ENCODE assay signal across 8 cellular contexts in the genomic region with DNA sequence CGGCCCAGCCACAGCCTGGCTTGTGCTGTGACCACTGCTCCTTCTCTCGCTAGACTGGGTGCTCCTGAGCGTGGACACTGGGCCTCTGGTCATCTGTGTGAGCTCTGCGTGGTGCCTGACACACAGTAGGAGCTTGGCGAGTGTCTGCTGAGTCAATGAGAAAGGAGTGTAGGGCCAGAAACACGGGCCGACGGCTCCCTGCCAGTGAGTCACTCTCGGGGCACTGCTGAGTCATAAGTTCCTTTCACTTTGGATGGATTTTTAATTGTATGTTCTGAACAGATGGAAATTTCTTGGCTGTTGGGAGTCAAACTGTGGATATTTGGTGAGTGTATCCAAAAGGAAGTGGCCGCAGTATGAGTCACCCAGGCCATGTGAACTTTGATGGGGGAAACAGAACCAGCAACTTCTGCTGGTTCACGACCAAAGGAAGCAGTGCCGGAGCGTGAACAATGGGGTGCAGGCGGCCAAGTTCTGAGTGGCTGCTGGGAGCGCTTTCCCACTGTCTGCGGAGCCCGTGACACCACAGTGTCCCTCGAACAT. TPM values are rescaled to one million over a fixed set of nuclear protein-coding genes. Genes with fewer than 3 reads are reported as not detected.
DNase-seq lines count a peak whose midpoint lies in the region; ATAC-seq and TF ChIP-seq lines count a peak whose summit lies in the region.

No MANE protein-coding gene starts in this region.

- H3K9me3 ChIP-seq in mucosa of descending colon = no peaks in the 10 kb centered on the region

- H3K36me3 ChIP-seq in mucosa of descending colon (ENCODE audit: low read depth) = no peaks in the 10 kb centered on the region

- H3K27ac Mint-ChIP-seq in endothelial cell (ENCODE audit: unreplicated experiment) = peak overlapping the region; percentile 74
- peak overlapping the region in 1 of 2 donors; percentile 93 for H3K27ac Mint-ChIP-seq in stimulated activated naive CD8-positive, alpha-beta T cell treated with anti-CD3 and anti-CD28 coated beads, Interleukin-15, amount 100 ng/mL, for 72 hours

- H3K36me3 Mint-ChIP-seq in endothelial cell (ENCODE audit: low read depth, unreplicated experiment) = no peaks in the 10 kb centered on the region

- no peaks in the 10 kb centered on the region for H3K4me1 ChIP-seq in mucosa of descending colon (ENCODE audit: low read depth)

- H3K27me3 Mint-ChIP-seq in endothelial cell (ENCODE audit: unreplicated experiment) = peaks cover 20% of the 10 kb centered on the region
- peaks cover 15% of the 10 kb centered on the region for H3K27me3 Mint-ChIP-seq in stimulated activated naive CD8-positive, alpha-beta T cell treated with anti-CD3 and anti-CD28 coated beads, Interleukin-15, amount 100 ng/mL, for 72 hours

- intact Hi-C loops in mucosa of descending colon (cut with DNase I, micrococcal nuclease) = no loop called here

- ATAC-seq in mucosa of descending colon (peak; percentile 62), GM18520 (IDR thresholded peaks at IDR 0.05; ENCODE audit: unreplicated experiment) (no peak)
- ATAC-seq in stimulated activated naive CD8-positive, alpha-beta T cell treated with anti-CD3 and anti-CD28 coated beads, Interleukin-15, amount 100 ng/mL, for 72 hours = peak; percentile 71

- H3K4me1 Mint-ChIP-seq in endothelial cell (ENCODE audit: unreplicated experiment) = peaks cover 6% of the 10 kb centered on the region
- peaks cover 18% of the 10 kb centered on the region for H3K4me1 Mint-ChIP-seq in stimulated activated naive CD8-positive, alpha-beta T cell treated with anti-CD3 and anti-CD28 coated beads, Interleukin-15, amount 100 ng/mL, for 72 hours

- peak overlapping the region; percentile 4 for H3K4me3 Mint-ChIP-seq in endothelial cell (ENCODE audit: unreplicated experiment)
- H3K4me3 Mint-ChIP-seq in stimulated activated naive CD8-positive, alpha-beta T cell treated with anti-CD3 and anti-CD28 coated beads, Interleukin-15, amount 100 ng/mL, for 72 hours = peak overlapping the region in 1 of 2 donors; percentile 36

- TF ChIP-seq CTCF in endothelial cell (IDR thresholded peaks at IDR 0.05; ENCODE audit: unreplicated experiment) = no peak
- TF ChIP-seq CTCF in mucosa of descending colon (IDR thresholded peaks at IDR 0.05) = no peak

- H3K4me3 ChIP-seq in mucosa of descending colon = no peak overlapping the region

- DNase-seq in activated effector memory CD4-positive, alpha-beta T cell treated with anti-CD3 and anti-CD28 coated beads, Interleukin-2, amount 50 U/mL, for 16 hours = peak; percentile 74
- DNase-seq in activated effector memory CD4-positive, alpha-beta T cell treated with Interleukin-2 at 50 U/mL for 16 hours = no peak
- DNase-seq in activated CD4-positive, alpha-beta T cell treated with anti-CD3 and anti-CD28 coated beads for 4 hours = peak; percentile 19 to 42
- DNase-seq in endothelial cell (ENCODE audit: low spot score) (no peak), mucosa of descending colon (peak; percentile 55 to 73 (median 57)), ecto neural progenitor cell (ENCODE audit: low spot score) (no peak)
- DNase-seq in stimulated activated naive CD8-positive, alpha-beta T cell treated with anti-CD3 and anti-CD28 coated beads, Interleukin-15, amount 100 ng/mL, for 72 hours = peak; percentile 12 to 18

- no peaks in the 10 kb centered on the region for H3K9me3 Mint-ChIP-seq in endothelial cell (ENCODE audit: unreplicated experiment)
- no peaks in the 10 kb centered on the region for H3K9me3 Mint-ChIP-seq in stimulated activated naive CD8-positive, alpha-beta T cell treated with anti-CD3 and anti-CD28 coated beads, Interleukin-15, amount 100 ng/mL, for 72 hours

RNA-seq across cellular contexts. Expression of gene COL18A1, which starts 41.0 kb away (rescaled TPM):
- total RNA-seq in endothelial cell (ENCODE audit: unreplicated experiment) (61.1 TPM), mucosa of descending colon (10 to 100 TPM in 2 of 3 donors, 1 to 10 TPM in 1; 4.6 to 46.9 (median 21.3) TPM)

Comparison
In these comparisons a context has a peak if more than half of its experiments do, and no peak if none do; other contexts are left out.
1. DNase-seq: peak in activated effector memory CD4-positive, alpha-beta T cell treated with anti-CD3 and anti-CD28 coated beads, Interleukin-2, amount 50 U/mL, for 16 hours (single experiment), activated CD4-positive, alpha-beta T cell treated with anti-CD3 and anti-CD28 coated beads for 4 hours (2 of 2), mucosa of descending colon (3 of 3) and stimulated activated naive CD8-positive, alpha-beta T cell treated with anti-CD3 and anti-CD28 coated beads, Interleukin-15, amount 100 ng/mL, for 72 hours (2 of 2); none in activated effector memory CD4-positive, alpha-beta T cell treated with Interleukin-2 at 50 U/mL for 16 hours (single experiment), endothelial cell (single experiment) and ecto neural progenitor cell (single experiment).